Comparison of ENCODE assay signal across 34 cellular contexts in genomic region chr17:7410634-7411426, GRCh38. TPM values are rescaled to one million over a fixed set of nuclear protein-coding genes. Genes with fewer than 3 reads are reported as not detected.
"Had no signal": no experiment of that assay in that cellular context is flagged by ENCODE, and none has a peak within 500 bp of the region (broad histone marks: within the 10 kb centered on the region; RNA-seq: fewer than 3 reads in every experiment).

No MANE protein-coding gene starts in this region.

- H3K36me3 ChIP-seq: adrenal gland, MG63 had no signal

- H3K9me3 ChIP-seq: adrenal gland, MG63 had no signal

- H3K36me3 Mint-ChIP-seq: activated CD4-positive, alpha-beta memory T cell treated with anti-CD3 and anti-CD28 coated beads for 36 hours; activated naive CD4-positive, alpha-beta T cell treated with anti-CD3 and anti-CD28 coated beads, Interleukin-2, amount 10 ng/mL, durations not matched to agents 7 days and 5 days; activated naive CD8-positive, alpha-beta T cell treated with anti-CD3 and anti-CD28 coated beads for 36 hours had no signal

- H3K4me3 ChIP-seq: adrenal gland, MG63 had no signal

- H3K27me3 Mint-ChIP-seq: activated CD4-positive, alpha-beta memory T cell treated with anti-CD3 and anti-CD28 coated beads for 36 hours; activated naive CD8-positive, alpha-beta T cell treated with anti-CD3 and anti-CD28 coated beads for 36 hours had no signal

- H3K9me3 Mint-ChIP-seq: activated B cell treated with CpG ODN at 0.5 μM for 24 hours; activated CD4-positive, alpha-beta memory T cell treated with anti-CD3 and anti-CD28 coated beads for 36 hours; activated naive CD4-positive, alpha-beta T cell treated with anti-CD3 and anti-CD28 coated beads, Interleukin-2, amount 10 ng/mL, durations not matched to agents 7 days and 5 days; activated naive CD8-positive, alpha-beta T cell treated with anti-CD3 and anti-CD28 coated beads for 36 hours; activated T-cell treated with anti-CD3 and anti-CD28 coated beads, Interleukin-2, amount 50 U/mL, for 4 hours; activated T-helper 1 cell treated with anti-CD3 and anti-CD28 coated beads, Interleukin-12 subunit alpha, Interleukin-12 subunit beta, Interleukin-2, Interleukin-4 antibody, amounts not matched to agents 30 ng/mL and 10 ng/mL and 1 ng/mL, durations not matched to agents 14 hours and 24 hours and 36 hours had no signal

- H3K4me3 Mint-ChIP-seq: activated B cell treated with CpG ODN at 0.5 μM for 24 hours; activated CD4-positive, alpha-beta memory T cell treated with anti-CD3 and anti-CD28 coated beads for 36 hours; activated naive CD4-positive, alpha-beta T cell treated with anti-CD3 and anti-CD28 coated beads, Interleukin-2, amount 10 ng/mL, durations not matched to agents 7 days and 5 days; activated naive CD8-positive, alpha-beta T cell treated with anti-CD3 and anti-CD28 coated beads for 36 hours; activated T-cell treated with anti-CD3 and anti-CD28 coated beads, Interleukin-2, amount 50 U/mL, for 4 hours; activated T-helper 1 cell treated with anti-CD3 and anti-CD28 coated beads, Interleukin-12 subunit alpha, Interleukin-12 subunit beta, Interleukin-2, Interleukin-4 antibody, amounts not matched to agents 30 ng/mL and 10 ng/mL and 1 ng/mL, durations not matched to agents 14 hours and 24 hours and 36 hours had no signal

- H3K4me1 ChIP-seq: adrenal gland had no signal

- H3K27ac Mint-ChIP-seq: activated B cell treated with CpG ODN at 0.5 μM for 24 hours; activated CD4-positive, alpha-beta memory T cell treated with anti-CD3 and anti-CD28 coated beads for 36 hours; activated naive CD4-positive, alpha-beta T cell treated with anti-CD3 and anti-CD28 coated beads, Interleukin-2, amount 10 ng/mL, durations not matched to agents 7 days and 5 days; activated naive CD8-positive, alpha-beta T cell treated with anti-CD3 and anti-CD28 coated beads for 36 hours; activated T-helper 1 cell treated with anti-CD3 and anti-CD28 coated beads, Interleukin-12 subunit alpha, Interleukin-12 subunit beta, Interleukin-2, Interleukin-4 antibody, amounts not matched to agents 30 ng/mL and 10 ng/mL and 1 ng/mL, durations not matched to agents 14 hours and 24 hours and 36 hours had no signal

- H3K27ac ChIP-seq: adrenal gland, brain microvascular endothelial cell, VCaP had no signal

- ATAC-seq: activated T-cell treated with anti-CD3 and anti-CD28 coated beads, Interleukin-2, amount 50 U/mL, for 4 hours had no signal

- DNase-seq: activated B cell treated with CpG ODN at 0.5 μM for 24 hours; activated CD4-positive, alpha-beta memory T cell treated with anti-CD3 and anti-CD28 coated beads for 36 hours; activated CD4-positive, alpha-beta T cell treated with anti-CD3 and anti-CD28 coated beads, Interleukin-2, amount 50 U/mL, for 1 hour; activated CD4-positive, CD25-positive, alpha-beta regulatory T cell treated with anti-CD3 and anti-CD28 coated beads, Interleukin-2, amount 50 U/mL, for 72 hours; activated CD8-positive, alpha-beta memory T cell treated with anti-CD3 and anti-CD28 coated beads, Interleukin-2, amount 50 U/mL, for 4 hours; activated gamma-delta T cell treated with Interleukin-2 at 50 U/mL for 16 hours; activated naive CD4-positive, alpha-beta T cell treated with anti-CD3 and anti-CD28 coated beads, Interleukin-2, amount 10 ng/mL, durations not matched to agents 7 days and 5 days; activated naive CD8-positive, alpha-beta T cell treated with anti-CD3 and anti-CD28 coated beads for 36 hours; activated T-cell treated with anti-CD3 and anti-CD28 coated beads for 4 hours; activated T-cell treated with anti-CD3 and anti-CD28 coated beads, Interleukin-2, amount 50 U/mL, for 4 hours; adrenal gland; brain microvascular endothelial cell; central memory CD4-positive, alpha-beta T cell; Kasumi-1; KG1; MG63; NCI-H1048; NCI-H1105 treated with DMSO at 0.1 percent for 48 hours; NCI-H1436; NCI-H1694; NCI-H1930; NCI-H2081 treated with DMSO at 0.1 percent for 48 hours; NCI-H226; NCI-H446 treated with DMSO at 0.1 percent for 48 hours; NCI-H526; NCI-H748 treated with DMSO at 0.1 percent for 48 hours; OCI-M1; Right ventricle myocardium superior; SW 1271; T-helper 1 cell; T-helper 9 cell had no signal

- H3K27me3 ChIP-seq: adrenal gland, brain microvascular endothelial cell, MG63 had no signal

RNA-seq across cellular contexts. Expression of gene SPEM1, which starts 9.3 kb away (rescaled TPM):
- total RNA-seq: activated B cell treated with CpG ODN at 0.5 μM for 24 hours; activated CD4-positive, alpha-beta memory T cell treated with anti-CD3 and anti-CD28 coated beads for 36 hours; activated naive CD8-positive, alpha-beta T cell treated with anti-CD3 and anti-CD28 coated beads for 36 hours; activated T-cell treated with anti-CD3 and anti-CD28 coated beads, Interleukin-2, amount 50 U/mL, for 4 hours; activated T-helper 1 cell treated with anti-CD3 and anti-CD28 coated beads, Interleukin-12 subunit alpha, Interleukin-12 subunit beta, Interleukin-2, Interleukin-4 antibody, amounts not matched to agents 30 ng/mL and 10 ng/mL and 1 ng/mL, durations not matched to agents 14 hours and 24 hours and 36 hours; adrenal gland; cerebellum; Right ventricle myocardium superior had no signal
- polyA plus RNA-seq: adrenal gland had no signal

RNA-seq across cellular contexts. Expression of gene SPEM2, which starts 14.6 kb away (rescaled TPM):
- total RNA-seq: activated B cell treated with CpG ODN at 0.5 μM for 24 hours; activated CD4-positive, alpha-beta memory T cell treated with anti-CD3 and anti-CD28 coated beads for 36 hours; activated naive CD8-positive, alpha-beta T cell treated with anti-CD3 and anti-CD28 coated beads for 36 hours; activated T-cell treated with anti-CD3 and anti-CD28 coated beads, Interleukin-2, amount 50 U/mL, for 4 hours; activated T-helper 1 cell treated with anti-CD3 and anti-CD28 coated beads, Interleukin-12 subunit alpha, Interleukin-12 subunit beta, Interleukin-2, Interleukin-4 antibody, amounts not matched to agents 30 ng/mL and 10 ng/mL and 1 ng/mL, durations not matched to agents 14 hours and 24 hours and 36 hours; adrenal gland; cerebellum; Right ventricle myocardium superior had no signal
- polyA plus RNA-seq: adrenal gland had no signal
